35 cellular contexts compared by ENCODE assay signal in the genomic region with DNA sequence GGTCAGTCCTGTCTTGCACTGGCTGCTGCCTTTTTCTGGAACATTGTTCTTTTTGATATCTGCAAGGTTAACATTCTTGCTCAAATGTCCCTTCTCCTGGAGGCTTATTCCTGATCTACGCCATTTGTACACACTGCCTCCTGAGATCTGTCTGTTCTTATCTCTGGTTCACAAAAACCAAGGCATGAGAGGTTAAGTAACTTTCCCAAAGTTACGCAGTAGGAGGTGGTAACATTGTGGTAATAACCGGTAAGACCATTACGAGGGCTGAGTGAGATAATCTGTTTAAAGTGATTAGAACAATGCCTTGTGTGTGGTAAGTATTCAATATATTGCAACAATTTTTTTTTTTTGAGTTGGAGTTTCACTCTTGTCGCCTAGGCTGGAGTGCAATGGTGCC.
DNase-seq lines count a peak whose midpoint lies in the region; ATAC-seq, FAIRE-seq and TF ChIP-seq lines count a peak whose summit lies in the region.
"Had no signal": no experiment of that assay in that cellular context is flagged by ENCODE, and none has a peak within 500 bp of the region (broad histone marks: within the 10 kb centered on the region; RNA-seq: fewer than 3 reads in every experiment).

No MANE protein-coding gene starts in this region.

- H3K36me3 ChIP-seq in IMR-90 (ENCODE audit: control insufficient read depth, insufficient read depth, low read length) (no peaks in the 10 kb centered on the region), K562 (ENCODE audit: control insufficient read depth, insufficient read depth, low read length) (no peaks in the 10 kb centered on the region), testis (ENCODE audit: low read depth, missing control alignments) (no peaks in the 10 kb centered on the region)
- H3K36me3 ChIP-seq: BE2C; BLaER1; BLaER1 treated with 17β-estradiol and CSF1 and Interleukin-3, amounts not matched to agents 10 nM and 100 nM had no signal

- WGBS in IMR-90 (ENCODE audit: extremely low coverage in 2 of 2, insufficient read length in 1 of 2), 2 experiments = no CpG with 5 or more reads among the region's 5 CpGs
- 0% methylated on average over 5 of the region's 5 CpGs for WGBS in K562 (ENCODE audit: insufficient coverage, low coverage, missing lambda C conversion rate)
- 53 to 73% methylated on average over 5 of the region's 5 CpGs for WGBS in testis, 2 donors

- no peak for TF ChIP-seq RAD21 in IMR-90 (IDR thresholded peaks at IDR 0.05; ENCODE audit: low read length)
- no peak for TF ChIP-seq RAD21 in K562 (CRISPR knock-in tag; conservative IDR thresholded peaks at IDR 0.05 in 1 of 2, IDR thresholded peaks at IDR 0.05 in 1 of 2)

- dilution Hi-C loops in IMR-90 (cut with HindIII; ENCODE audit: low sequenced_read_pairs, unreplicated experiment) = no loop called here

- POLR2A ChIA-PET in IMR-90 (lab: Charles Lee; ENCODE audit: unreplicated experiment) (interaction anchor here (0.6 kb wide), 1 partner anchor 193 kb away, joined by 3 read pairs; no protein-coding TSS in a partner anchor), K562 (lab: Yijun Ruan, JAX) (interaction anchor here (0.6 kb wide), 1 partner anchor 11 kb away, joined by 3 read pairs; no protein-coding TSS in a partner anchor)

- no peaks in the 10 kb centered on the region for H3K79me2 ChIP-seq in K562 (ENCODE audit: control insufficient read depth, insufficient read depth, low read length)

- H3K9me3 ChIP-seq in IMR-90 (ENCODE audit: control insufficient read depth, insufficient read depth, low read length) (no peaks in the 10 kb centered on the region), K562 (replicated peaks; ENCODE audit: control insufficient read depth, insufficient read depth, low read depth, low read length) (no peaks in the 10 kb centered on the region), testis (no peaks in the 10 kb centered on the region)
- H3K9me3 ChIP-seq: A549; BE2C; BLaER1; BLaER1 treated with 17β-estradiol and CSF1 and Interleukin-3, amounts not matched to agents 10 nM and 100 nM; Caco-2 had no signal

- H2AK9ac ChIP-seq in IMR-90 (replicated peaks; ENCODE audit: low read depth, low read length, poor library complexity) = peak overlapping the region; percentile 37

- in situ Hi-C loops in IMR-90 (cut with MboI; ENCODE audit: low sequenced_read_pairs) (no loop called here), K562 (cut with MboI) (no loop called here)

- no peak overlapping the region for H2BK5ac ChIP-seq in IMR-90 (ENCODE audit: low read depth, low read length, poor library complexity, severe bottlenecking)

- TF ChIP-seq POLR2A in IMR-90 (IDR thresholded peaks at IDR 0.05; ENCODE audit: low read depth, low read length) = no peak
- no peak for TF ChIP-seq POLR2A in K562 (conservative IDR thresholded peaks at IDR 0.05)
- TF ChIP-seq POLR2A in testis (IDR thresholded peaks at IDR 0.05) = no peak

- H3K9ac ChIP-seq in IMR-90 (ENCODE audit: low read depth, low read length) (no peak overlapping the region), K562 (ENCODE audit: insufficient read depth in 1 of 2, low read depth in 2 of 2, low read length in 2 of 2) (no peak overlapping the region)
- H3K9ac ChIP-seq: BLaER1; BLaER1 treated with 17β-estradiol and CSF1 and Interleukin-3, amounts not matched to agents 10 nM and 100 nM had no signal

- no peak for FAIRE-seq in K562 (lab: Jason Lieb, UNC)
- FAIRE-seq: A204.1, A549, D721Med had no signal

- no peak for TF ChIP-seq EP300 in K562 (IDR thresholded peaks at IDR 0.05; ENCODE audit: low read length)

- H4K20me1 ChIP-seq in IMR-90 (ENCODE audit: insufficient read depth, low read length) (no peaks in the 10 kb centered on the region), K562 (replicated peaks; ENCODE audit: control insufficient read depth, insufficient read depth, low read length) (no peaks in the 10 kb centered on the region)
- H4K20me1 ChIP-seq: BLaER1; BLaER1 treated with 17β-estradiol and CSF1 and Interleukin-3, amounts not matched to agents 10 nM and 100 nM had no signal

- H3K14ac ChIP-seq in IMR-90 (replicated peaks; ENCODE audit: low read depth, low read length) = no peak overlapping the region

- H3K4me1 ChIP-seq in IMR-90 (ENCODE audit: control insufficient read depth, insufficient read depth, low read length) (no peaks in the 10 kb centered on the region), K562 (replicated peaks in 1 of 2; ENCODE audit: control insufficient read depth in 2 of 2, insufficient read depth in 2 of 2, low read length in 2 of 2) (no peaks in the 10 kb centered on the region), testis (no peaks in the 10 kb centered on the region)
- H3K4me1 ChIP-seq: A549, BE2C, BLaER1, Caco-2 had no signal

- H3K27ac ChIP-seq in IMR-90 (ENCODE audit: insufficient read depth, low read length) = no peak overlapping the region
- no peak overlapping the region for H3K27ac ChIP-seq in K562 (ENCODE audit: extremely low read depth, low read depth, low read length)
- H3K27ac ChIP-seq in testis = no peak overlapping the region
- H3K27ac ChIP-seq: 22Rv1; A549; BLaER1; BLaER1 treated with 17β-estradiol and CSF1 and Interleukin-3, amounts not matched to agents 10 nM and 100 nM; C4-2B had no signal

- intact Hi-C loops in IMR-90 (cut with micrococcal nuclease) = no loop called here
- intact Hi-C loops in K562 (cut with micrococcal nuclease) = no loop called here
- intact Hi-C loops in testis (cut with DNase I; ENCODE audit: low total_unique reads) = no loop called here

- no peak overlapping the region for H3K56ac ChIP-seq in IMR-90 (ENCODE audit: extremely low read depth, insufficient read depth, low read length)

- no peak overlapping the region for H3K4ac ChIP-seq in IMR-90 (ENCODE audit: low read depth, low read length)

- ATAC-seq in IMR-90 (ENCODE audit: low read depth) (no peak), K562 (no peak), GM19351 (IDR thresholded peaks at IDR 0.05; ENCODE audit: unreplicated experiment) (no peak)
- ATAC-seq: A549; CD8-positive, alpha-beta T cell had no signal

- CTCF ChIA-PET in IMR-90 (lab: Yijun Ruan, JAX) (no interaction called here), K562 (lab: Yijun Ruan, JAX; ENCODE audit: low intra/inter-chr PET ratio) (no interaction called here)

- BruUV-seq in IMR-90 (replicated peaks; lab: Mats Ljungman, UMichigan) = no TSS peak
- no TSS peak for BruUV-seq in K562 (replicated peaks; lab: Mats Ljungman, UMichigan)

- no peak overlapping the region for H2BK20ac ChIP-seq in IMR-90 (ENCODE audit: low read depth, low read length)

- no peaks in the 10 kb centered on the region for H3K79me1 ChIP-seq in IMR-90 (ENCODE audit: low read depth in 1 of 2, low read length in 2 of 2)

- H2BK15ac ChIP-seq in IMR-90 (ENCODE audit: low read depth, low read length) = no peak overlapping the region

- no peak overlapping the region for H4K8ac ChIP-seq in IMR-90 (ENCODE audit: low read depth in 2 of 2, low read length in 2 of 2)

- H2AFZ ChIP-seq in IMR-90 (replicated peaks; ENCODE audit: low read length, poor library complexity) (no peak overlapping the region), K562 (ENCODE audit: low read depth, low read length) (no peak overlapping the region)

- H4K5ac ChIP-seq in IMR-90 (ENCODE audit: low read depth, low read length) = no peak overlapping the region

- H3K18ac ChIP-seq in IMR-90 (ENCODE audit: low read depth, low read length) = no peak overlapping the region

- TF ChIP-seq CTCF in IMR-90 (conservative IDR thresholded peaks at IDR 0.05; ENCODE audit: low read depth, low read length) (no peak), K562 (IDR thresholded peaks at IDR 0.05 in 2 of 3, conservative IDR thresholded peaks at IDR 0.05 in 1 of 3; ENCODE audit: insufficient read depth in 2 of 3, low read depth in 1 of 3, low read length in 3 of 3) (no peak), testis (IDR thresholded peaks at IDR 0.05) (no peak)

- no peak overlapping the region for H3K23ac ChIP-seq in IMR-90 (ENCODE audit: low read depth, low read length)

- H3K4me2 ChIP-seq in IMR-90 (ENCODE audit: low read depth, low read length) (no peak overlapping the region), K562 (ENCODE audit: insufficient read depth, low read length) (no peak overlapping the region)
- H3K4me2 ChIP-seq: A549; BLaER1; BLaER1 treated with 17β-estradiol and CSF1 and Interleukin-3, amounts not matched to agents 10 nM and 100 nM had no signal

- H2AK5ac ChIP-seq in IMR-90 (ENCODE audit: low read depth, low read length) = no peak overlapping the region

- H3K9me1 ChIP-seq in IMR-90 (ENCODE audit: insufficient read depth, low read length) = no peaks in the 10 kb centered on the region
- H3K9me1 ChIP-seq in K562 (ENCODE audit: control insufficient read depth, insufficient read depth, low read length) = no peaks in the 10 kb centered on the region

- H3K27me3 ChIP-seq in IMR-90 (ENCODE audit: control insufficient read depth, insufficient read depth, low read length) = no peaks in the 10 kb centered on the region
- H3K27me3 ChIP-seq in K562 (ENCODE audit: control insufficient read depth in 2 of 2, insufficient read depth in 2 of 2, low read length in 2 of 2) = peaks cover 3 to 17% of the 10 kb centered on the region in 2 experiments; a peak in 2 of 5 replicates
- no peaks in the 10 kb centered on the region for H3K27me3 ChIP-seq in testis
- H3K27me3 ChIP-seq: BE2C; BLaER1; BLaER1 treated with 17β-estradiol and CSF1 and Interleukin-3, amounts not matched to agents 10 nM and 100 nM had no signal

- H2BK120ac ChIP-seq in IMR-90 (ENCODE audit: low read depth, low read length) = no peak overlapping the region

- DNase-seq in NCI-H82 (lab: John Stamatoyannopoulos, UW) = peak; percentile 39
- no peak for DNase-seq in NCI-H82 treated with DMSO at 0.1 percent for 48 hours (lab: John Stamatoyannopoulos, UW; ENCODE audit: unreplicated experiment)
- no peak for DNase-seq in IMR-90
- no peak for DNase-seq in K562 (ENCODE audit: extremely low read depth in 1 of 4, low spot score in 3 of 4)
- peak; percentile 21 for DNase-seq in testis
- DNase-seq in stimulated activated CD4-positive, alpha-beta T cell treated with anti-CD3 and anti-CD28 coated beads, Interleukin-12 subunit alpha, Interleukin-12 subunit beta, amount 100 ng/mL, for 4 hours = no peak
- DNase-seq in DMS 273 (lab: John Stamatoyannopoulos, UW; ENCODE audit: unreplicated experiment) = no peak
- DNase-seq: 8988T; ACHN; AML-193; BE2C; C1 segment of cervical spinal cord; Caco-2; Calu3; CD4-positive, alpha-beta memory T cell; CD4-positive, alpha-beta T cell; CD4-positive, CD25-positive, alpha-beta regulatory T cell; CD8-positive, alpha-beta memory T cell; CD8-positive, alpha-beta T cell; COR-L47; DMS 273 treated with DMSO at 0.1 percent for 48 hours; DMS153; DMS53; DMS79; DMS79 treated with DMSO at 0.1 percent for 48 hours; DND-41; EL had no signal

- no peak overlapping the region for H3K4me3 ChIP-seq in IMR-90 (ENCODE audit: insufficient read depth, low read depth, low read length)
- H3K4me3 ChIP-seq in K562 = no peak overlapping the region
- H3K4me3 ChIP-seq in testis = no peak overlapping the region
- H3K4me3 ChIP-seq: A549; BLaER1; BLaER1 treated with 17β-estradiol and CSF1 and Interleukin-3, amounts not matched to agents 10 nM and 100 nM had no signal

- no peak overlapping the region for H4K91ac ChIP-seq in IMR-90 (ENCODE audit: insufficient read depth, low read depth, low read length)

TF ChIP-seq in IMR-90, 13 proteins besides CTCF, POLR2A, EP300 and RAD21 (continues in another document):
- no peak for TF ChIP-seq MXI1 (IDR thresholded peaks at IDR 0.05; ENCODE audit: borderline replicate concordance, low read depth, low read length)

Comparison
In these comparisons a context has a peak if more than half of its experiments do, and no peak if none do; other contexts are left out.
1. DNase-seq: peak in NCI-H82 (single experiment) and testis (single experiment); none in NCI-H82 treated with DMSO at 0.1 percent for 48 hours (single experiment), IMR-90 (single experiment), K562 (0 of 4), stimulated activated CD4-positive, alpha-beta T cell treated with anti-CD3 and anti-CD28 coated beads, Interleukin-12 subunit alpha, Interleukin-12 subunit beta, amount 100 ng/mL, for 4 hours (single experiment) and DMS 273 (single experiment).